1 cellular context compared by ENCODE assay signal in genomic region chr14:34452258-34452822, GRCh38.
A peak's percentile ranks its signal among the peaks of the same experiment; 100 is the strongest.
TF ChIP-seq lines count a peak whose summit lies in the region.

No MANE protein-coding gene starts in this region.

TF ChIP-seq in HepG2, 621 proteins besides CTCF, POLR2A, EP300 and RAD21 (continued from another document and continues in another):
- TF ChIP-seq, protein P1, sequence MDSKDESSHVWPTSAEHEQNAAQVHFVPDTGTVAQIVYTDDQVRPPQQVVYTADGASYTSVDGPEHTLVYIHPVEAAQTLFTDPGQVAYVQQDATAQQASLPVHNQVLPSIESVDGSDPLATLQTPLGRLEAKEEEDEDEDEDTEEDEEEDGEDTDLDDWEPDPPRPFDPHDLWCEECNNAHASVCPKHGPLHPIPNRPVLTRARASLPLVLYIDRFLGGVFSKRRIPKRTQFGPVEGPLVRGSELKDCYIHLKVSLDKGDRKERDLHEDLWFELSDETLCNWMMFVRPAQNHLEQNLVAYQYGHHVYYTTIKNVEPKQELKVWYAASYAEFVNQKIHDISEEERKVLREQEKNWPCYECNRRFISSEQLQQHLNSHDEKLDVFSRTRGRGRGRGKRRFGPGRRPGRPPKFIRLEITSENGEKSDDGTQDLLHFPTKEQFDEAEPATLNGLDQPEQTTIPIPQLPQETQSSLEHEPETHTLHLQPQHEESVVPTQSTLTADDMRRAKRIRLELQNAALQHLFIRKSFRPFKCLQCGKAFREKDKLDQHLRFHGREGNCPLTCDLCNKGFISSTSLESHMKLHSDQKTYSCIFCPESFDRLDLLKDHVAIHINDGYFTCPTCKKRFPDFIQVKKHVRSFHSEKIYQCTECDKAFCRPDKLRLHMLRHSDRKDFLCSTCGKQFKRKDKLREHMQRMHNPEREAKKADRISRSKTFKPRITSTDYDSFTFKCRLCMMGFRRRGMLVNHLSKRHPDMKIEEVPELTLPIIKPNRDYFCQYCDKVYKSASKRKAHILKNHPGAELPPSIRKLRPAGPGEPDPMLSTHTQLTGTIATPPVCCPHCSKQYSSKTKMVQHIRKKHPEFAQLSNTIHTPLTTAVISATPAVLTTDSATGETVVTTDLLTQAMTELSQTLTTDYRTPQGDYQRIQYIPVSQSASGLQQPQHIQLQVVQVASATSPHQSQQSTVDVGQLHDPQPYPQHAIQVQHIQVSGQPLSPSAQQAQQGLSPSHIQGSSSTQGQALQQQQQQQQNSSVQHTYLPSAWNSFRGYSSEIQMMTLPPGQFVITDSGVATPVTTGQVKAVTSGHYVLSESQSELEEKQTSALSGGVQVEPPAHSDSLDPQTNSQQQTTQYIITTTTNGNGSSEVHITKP (CRISPR knock-in tag; IDR thresholded peaks at IDR 0.05; ENCODE audit: low read depth): no peak
- TF ChIP-seq ZSCAN29 (CRISPR knock-in tag; conservative IDR thresholded peaks at IDR 0.05) (no peak), HDAC1 (CRISPR knock-in tag; IDR thresholded peaks at IDR 0.05) (no peak), ZNF607 (CRISPR knock-in tag; IDR thresholded peaks at IDR 0.05; ENCODE audit: borderline replicate concordance) (no peak), ZNF3 (CRISPR knock-in tag; IDR thresholded peaks at IDR 0.05) (peak; percentile 88; the same call in 1 of the 2 replicates), MBD4 (IDR thresholded peaks at IDR 0.05; ENCODE audit: borderline replicate concordance, low read length) (no peak), TARDBP (CRISPR knock-in tag; IDR thresholded peaks at IDR 0.05) (no peak), KLF11 (CRISPR knock-in tag; IDR thresholded peaks at IDR 0.05) (no peak), ZSCAN20 (CRISPR knock-in tag; IDR thresholded peaks at IDR 0.05; ENCODE audit: borderline replicate concordance) (no peak), TOPORS (CRISPR knock-in tag; IDR thresholded peaks at IDR 0.05) (no peak), ZNF589 (CRISPR knock-in tag; conservative IDR thresholded peaks at IDR 0.05) (no peak), ATF7 (IDR thresholded peaks at IDR 0.05) (no peak), ATF7 (CRISPR knock-in tag; IDR thresholded peaks at IDR 0.05) (no peak), JDP2 (CRISPR knock-in tag; IDR thresholded peaks at IDR 0.05; ENCODE audit: borderline replicate concordance) (no peak), POGZ (CRISPR knock-in tag; IDR thresholded peaks at IDR 0.05) (no peak), MED8 (CRISPR knock-in tag; IDR thresholded peaks at IDR 0.05; ENCODE audit: insufficient replicate concordance) (no peak), MEIS2 (CRISPR knock-in tag; IDR thresholded peaks at IDR 0.05) (no peak), IRF9 (CRISPR knock-in tag; IDR thresholded peaks at IDR 0.05; ENCODE audit: borderline replicate concordance) (no peak), SIN3A (IDR thresholded peaks at IDR 0.05; ENCODE audit: borderline replicate concordance, low read depth, low read length) (no peak), FOXM1 (CRISPR knock-in tag; IDR thresholded peaks at IDR 0.05) (no peak), ZNF441 (CRISPR knock-in tag; IDR thresholded peaks at IDR 0.05; ENCODE audit: borderline replicate concordance) (no peak), ATF4 (CRISPR knock-in tag; IDR thresholded peaks at IDR 0.05) (0 out of 4 replicates have a peak, but pooled peaks of 1 of the 2 experiments have one; percentile 14), NFAT5 (CRISPR knock-in tag; IDR thresholded peaks at IDR 0.05) (no peak), JUND (CRISPR knock-in tag; IDR thresholded peaks at IDR 0.05) (no peak), GLI4 (CRISPR knock-in tag; IDR thresholded peaks at IDR 0.05; ENCODE audit: borderline replicate concordance) (no peak), ZNF614 (CRISPR knock-in tag; IDR thresholded peaks at IDR 0.05; ENCODE audit: borderline replicate concordance) (no peak), ZNF160 (CRISPR knock-in tag; IDR thresholded peaks at IDR 0.05) (no peak)
- TF ChIP-seq, protein P2, sequence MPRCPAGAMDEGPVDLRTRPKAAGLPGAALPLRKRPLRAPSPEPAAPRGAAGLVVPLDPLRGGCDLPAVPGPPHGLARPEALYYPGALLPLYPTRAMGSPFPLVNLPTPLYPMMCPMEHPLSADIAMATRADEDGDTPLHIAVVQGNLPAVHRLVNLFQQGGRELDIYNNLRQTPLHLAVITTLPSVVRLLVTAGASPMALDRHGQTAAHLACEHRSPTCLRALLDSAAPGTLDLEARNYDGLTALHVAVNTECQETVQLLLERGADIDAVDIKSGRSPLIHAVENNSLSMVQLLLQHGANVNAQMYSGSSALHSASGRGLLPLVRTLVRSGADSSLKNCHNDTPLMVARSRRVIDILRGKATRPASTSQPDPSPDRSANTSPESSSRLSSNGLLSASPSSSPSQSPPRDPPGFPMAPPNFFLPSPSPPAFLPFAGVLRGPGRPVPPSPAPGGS (CRISPR knock-in tag; IDR thresholded peaks at IDR 0.05): no peak
- TF ChIP-seq, protein P3, sequence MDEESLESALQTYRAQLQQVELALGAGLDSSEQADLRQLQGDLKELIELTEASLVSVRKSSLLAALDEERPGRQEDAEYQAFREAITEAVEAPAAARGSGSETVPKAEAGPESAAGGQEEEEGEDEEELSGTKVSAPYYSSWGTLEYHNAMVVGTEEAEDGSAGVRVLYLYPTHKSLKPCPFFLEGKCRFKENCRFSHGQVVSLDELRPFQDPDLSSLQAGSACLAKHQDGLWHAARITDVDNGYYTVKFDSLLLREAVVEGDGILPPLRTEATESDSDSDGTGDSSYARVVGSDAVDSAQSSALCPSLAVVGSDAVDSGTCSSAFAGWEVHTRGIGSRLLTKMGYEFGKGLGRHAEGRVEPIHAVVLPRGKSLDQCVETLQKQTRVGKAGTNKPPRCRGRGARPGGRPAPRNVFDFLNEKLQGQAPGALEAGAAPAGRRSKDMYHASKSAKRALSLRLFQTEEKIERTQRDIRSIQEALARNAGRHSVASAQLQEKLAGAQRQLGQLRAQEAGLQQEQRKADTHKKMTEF (CRISPR knock-in tag; IDR thresholded peaks at IDR 0.05): 0 out of 2 replicates have a peak, but pooled peaks have one; percentile 14
- TF ChIP-seq, protein P4, sequence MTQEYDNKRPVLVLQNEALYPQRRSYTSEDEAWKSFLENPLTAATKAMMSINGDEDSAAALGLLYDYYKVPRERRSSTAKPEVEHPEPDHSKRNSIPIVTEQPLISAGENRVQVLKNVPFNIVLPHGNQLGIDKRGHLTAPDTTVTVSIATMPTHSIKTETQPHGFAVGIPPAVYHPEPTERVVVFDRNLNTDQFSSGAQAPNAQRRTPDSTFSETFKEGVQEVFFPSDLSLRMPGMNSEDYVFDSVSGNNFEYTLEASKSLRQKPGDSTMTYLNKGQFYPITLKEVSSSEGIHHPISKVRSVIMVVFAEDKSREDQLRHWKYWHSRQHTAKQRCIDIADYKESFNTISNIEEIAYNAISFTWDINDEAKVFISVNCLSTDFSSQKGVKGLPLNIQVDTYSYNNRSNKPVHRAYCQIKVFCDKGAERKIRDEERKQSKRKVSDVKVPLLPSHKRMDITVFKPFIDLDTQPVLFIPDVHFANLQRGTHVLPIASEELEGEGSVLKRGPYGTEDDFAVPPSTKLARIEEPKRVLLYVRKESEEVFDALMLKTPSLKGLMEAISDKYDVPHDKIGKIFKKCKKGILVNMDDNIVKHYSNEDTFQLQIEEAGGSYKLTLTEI (CRISPR knock-in tag; conservative IDR thresholded peaks at IDR 0.05): no peak
- TF ChIP-seq, protein P5, sequence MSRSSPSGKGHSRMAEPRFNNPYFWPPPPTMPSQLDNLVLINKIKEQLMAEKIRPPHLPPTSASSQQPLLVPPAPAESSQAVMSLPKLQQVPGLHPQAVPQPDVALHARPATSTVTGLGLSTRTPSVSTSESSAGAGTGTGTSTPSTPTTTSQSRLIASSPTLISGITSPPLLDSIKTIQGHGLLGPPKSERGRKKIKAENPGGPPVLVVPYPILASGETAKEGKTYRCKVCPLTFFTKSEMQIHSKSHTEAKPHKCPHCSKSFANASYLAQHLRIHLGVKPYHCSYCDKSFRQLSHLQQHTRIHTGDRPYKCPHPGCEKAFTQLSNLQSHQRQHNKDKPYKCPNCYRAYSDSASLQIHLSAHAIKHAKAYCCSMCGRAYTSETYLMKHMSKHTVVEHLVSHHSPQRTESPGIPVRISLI (CRISPR knock-in tag; IDR thresholded peaks at IDR 0.05; ENCODE audit: borderline replicate concordance): no peak
- TF ChIP-seq, protein P6, sequence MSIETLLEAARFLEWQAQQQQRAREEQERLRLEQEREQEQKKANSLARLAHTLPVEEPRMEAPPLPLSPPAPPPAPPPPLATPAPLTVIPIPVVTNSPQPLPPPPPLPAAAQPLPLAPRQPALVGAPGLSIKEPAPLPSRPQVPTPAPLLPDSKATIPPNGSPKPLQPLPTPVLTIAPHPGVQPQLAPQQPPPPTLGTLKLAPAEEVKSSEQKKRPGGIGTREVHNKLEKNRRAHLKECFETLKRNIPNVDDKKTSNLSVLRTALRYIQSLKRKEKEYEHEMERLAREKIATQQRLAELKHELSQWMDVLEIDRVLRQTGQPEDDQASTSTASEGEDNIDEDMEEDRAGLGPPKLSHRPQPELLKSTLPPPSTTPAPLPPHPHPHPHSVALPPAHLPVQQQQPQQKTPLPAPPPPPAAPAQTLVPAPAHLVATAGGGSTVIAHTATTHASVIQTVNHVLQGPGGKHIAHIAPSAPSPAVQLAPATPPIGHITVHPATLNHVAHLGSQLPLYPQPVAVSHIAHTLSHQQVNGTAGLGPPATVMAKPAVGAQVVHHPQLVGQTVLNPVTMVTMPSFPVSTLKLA (IDR thresholded peaks at IDR 0.05): no peak
- TF ChIP-seq, protein P7, sequence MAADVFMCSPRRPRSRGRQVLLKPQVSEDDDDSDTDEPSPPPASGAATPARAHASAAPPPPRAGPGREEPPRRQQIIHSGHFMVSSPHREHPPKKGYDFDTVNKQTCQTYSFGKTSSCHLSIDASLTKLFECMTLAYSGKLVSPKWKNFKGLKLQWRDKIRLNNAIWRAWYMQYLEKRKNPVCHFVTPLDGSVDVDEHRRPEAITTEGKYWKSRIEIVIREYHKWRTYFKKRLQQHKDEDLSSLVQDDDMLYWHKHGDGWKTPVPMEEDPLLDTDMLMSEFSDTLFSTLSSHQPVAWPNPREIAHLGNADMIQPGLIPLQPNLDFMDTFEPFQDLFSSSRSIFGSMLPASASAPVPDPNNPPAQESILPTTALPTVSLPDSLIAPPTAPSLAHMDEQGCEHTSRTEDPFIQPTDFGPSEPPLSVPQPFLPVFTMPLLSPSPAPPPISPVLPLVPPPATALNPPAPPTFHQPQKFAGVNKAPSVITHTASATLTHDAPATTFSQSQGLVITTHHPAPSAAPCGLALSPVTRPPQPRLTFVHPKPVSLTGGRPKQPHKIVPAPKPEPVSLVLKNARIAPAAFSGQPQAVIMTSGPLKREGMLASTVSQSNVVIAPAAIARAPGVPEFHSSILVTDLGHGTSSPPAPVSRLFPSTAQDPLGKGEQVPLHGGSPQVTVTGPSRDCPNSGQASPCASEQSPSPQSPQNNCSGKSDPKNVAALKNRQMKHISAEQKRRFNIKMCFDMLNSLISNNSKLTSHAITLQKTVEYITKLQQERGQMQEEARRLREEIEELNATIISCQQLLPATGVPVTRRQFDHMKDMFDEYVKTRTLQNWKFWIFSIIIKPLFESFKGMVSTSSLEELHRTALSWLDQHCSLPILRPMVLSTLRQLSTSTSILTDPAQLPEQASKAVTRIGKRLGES (CRISPR knock-in tag; IDR thresholded peaks at IDR 0.05; ENCODE audit: borderline replicate concordance): no peak
